ENCODE assay signal across 8 cellular contexts in genomic region chr12:27940756-27941402, GRCh38. TPM values are rescaled to one million over a fixed set of nuclear protein-coding genes. Genes with fewer than 3 reads are reported as not detected.
A peak's percentile ranks its signal among the peaks of the same experiment; 100 is the strongest.
DNase-seq lines count a peak whose midpoint lies in the region; ATAC-seq, FAIRE-seq and TF ChIP-seq lines count a peak whose summit lies in the region.

No MANE protein-coding gene starts in this region.

- no peaks in the 10 kb centered on the region for H4K20me1 ChIP-seq in HepG2 (ENCODE audit: insufficient read depth, low read length)

- peak; percentile 66; the same call in 1 of the 2 replicates for TF ChIP-seq RAD21 in HepG2 (CRISPR knock-in tag; IDR thresholded peaks at IDR 0.05)

- intact Hi-C loops in HepG2 (cut with micrococcal nuclease; ENCODE audit: unreplicated experiment): loop anchor here (1.0 to 10.0 kb wide), 3 partner anchors 96 to 719 kb away; no protein-coding TSS in a partner anchor

- POLR2A ChIA-PET in HepG2 (lab: Yijun Ruan, JAX): no interaction called here

- CTCF ChIA-PET in HepG2 (lab: Yijun Ruan, JAX; ENCODE audit: low intra/inter-chr PET ratio, low total read pairs): interaction anchor here (1.1 to 2.0 kb wide), 5 partner anchors 24 to 932 kb away, joined by 3 to 21 read pairs (median 4); no protein-coding TSS in a partner anchor

- peak overlapping the region; percentile 7 for H2AFZ ChIP-seq in HepG2 (ENCODE audit: low read length)

- in situ Hi-C loops in HepG2 (cut with HindIII; ENCODE audit: extremely low pct_ligation_motif_present, low pct_unique_long_range_greater_than_20kb): loop anchor here (10.0 kb wide), 1 partner anchor 206 kb away; no protein-coding TSS in a partner anchor

- H3K27ac ChIP-seq in HepG2 (ENCODE audit: extremely low read length, insufficient read depth, low read length): no peak overlapping the region

- no peak overlapping the region for H3K4me3 ChIP-seq in AG10803 (ENCODE audit: low read length)
- H3K4me3 ChIP-seq in choroid plexus epithelial cell (ENCODE audit: low read depth, low read length): no peak overlapping the region
- no peak overlapping the region for H3K4me3 ChIP-seq in HepG2 (replicated peaks in 1 of 3; ENCODE audit: insufficient read depth in 1 of 3, low read depth in 2 of 3, low read length in 3 of 3)

- no peaks in the 10 kb centered on the region for H3K27me3 ChIP-seq in HepG2 (ENCODE audit: control insufficient read depth in 1 of 2, insufficient read depth in 2 of 2, low read length in 2 of 2)

- no peaks in the 10 kb centered on the region for H3K36me3 ChIP-seq in HepG2 (replicated peaks in 1 of 2; ENCODE audit: control insufficient read depth in 1 of 2, insufficient read depth in 2 of 2, low read length in 2 of 2)

- no TSS peak for BruUV-seq in HepG2 (replicated peaks; lab: Mats Ljungman, UMichigan)

- ATAC-seq in GM18907 (IDR thresholded peaks at IDR 0.05; ENCODE audit: unreplicated experiment): peak; percentile 88
- ATAC-seq in HG03196 (IDR thresholded peaks at IDR 0.05; ENCODE audit: unreplicated experiment): peak; percentile 55
- ATAC-seq in HepG2: peak; percentile 88

- TF ChIP-seq EP300 in HepG2 (IDR thresholded peaks at IDR 0.05; ENCODE audit: low read depth in 2 of 2, low read length in 2 of 2) (no peak), HepG2 (CRISPR knock-in tag; IDR thresholded peaks at IDR 0.05; ENCODE audit: borderline replicate concordance) (no peak)

- H3K9me3 ChIP-seq in HepG2 (ENCODE audit: low read length): no peaks in the 10 kb centered on the region

- H3K79me2 ChIP-seq in HepG2 (ENCODE audit: insufficient read depth, low read length): no peaks in the 10 kb centered on the region

- TF ChIP-seq POLR2A in HepG2 (IDR thresholded peaks at IDR 0.05; ENCODE audit: insufficient read depth in 1 of 2, low read depth in 2 of 2, low read length in 2 of 2): no peak

- DNase-seq in AG10803 (ENCODE audit: low read depth) (peak; percentile 75), NCI-H446 treated with DMSO at 0.1 percent for 48 hours (lab: John Stamatoyannopoulos, UW) (peak; percentile 27), choroid plexus epithelial cell (ENCODE audit: low read depth) (peak; percentile 92), HepG2 (ENCODE audit: low spot score) (peak; percentile 65)
- DNase-seq in activated CD4-positive, alpha-beta T cell treated with anti-CD3 and anti-CD28 coated beads for 24 hours (ENCODE audit: low read depth in 2 of 2): peak; percentile 59 to 68
- peak; percentile 48 to 53 (median 51) for DNase-seq in stimulated activated CD4-positive, alpha-beta T cell treated with anti-CD3 and anti-CD28 coated beads, TNF-alpha, amount 100 ng/mL, for 48 hours (ENCODE audit: low read depth in 3 of 3)

- no peak overlapping the region for H3K9ac ChIP-seq in HepG2 (ENCODE audit: insufficient read depth, low read depth, low read length)

- H3K4me2 ChIP-seq in HepG2 (ENCODE audit: low read depth, low read length): peak overlapping the region; percentile 37; the same call in 1 of the 2 replicates

- TF ChIP-seq CTCF in AG10803 (conservative IDR thresholded peaks at IDR 0.05; ENCODE audit: low read length) (peak; percentile 97), choroid plexus epithelial cell (conservative IDR thresholded peaks at IDR 0.05; ENCODE audit: low read depth, low read length) (peak; percentile 96), HepG2 (CRISPR knock-in tag; IDR thresholded peaks at IDR 0.05) (peak; percentile 86)

- WGBS in HepG2 (ENCODE audit: low lambda C conversion rate): 17% methylated on average over 4 of the region's 4 CpGs

- H3K4me1 ChIP-seq in HepG2 (ENCODE audit: insufficient read depth, low read length): no peaks in the 10 kb centered on the region

- FAIRE-seq in HepG2 (lab: Jason Lieb, UNC): peak; percentile 74

TF ChIP-seq in HepG2, 621 proteins besides CTCF, POLR2A, EP300 and RAD21:
- no peak for TF ChIP-seq MAFF (IDR thresholded peaks at IDR 0.05; ENCODE audit: low read depth, low read length)
- 0 out of 2 replicates have a peak, but pooled peaks have one; percentile 22 for TF ChIP-seq GATAD2A (CRISPR knock-in tag; IDR thresholded peaks at IDR 0.05)
- peak; percentile 82 for TF ChIP-seq STAG1 (CRISPR knock-in tag; IDR thresholded peaks at IDR 0.05)
- TF ChIP-seq, protein P1, sequence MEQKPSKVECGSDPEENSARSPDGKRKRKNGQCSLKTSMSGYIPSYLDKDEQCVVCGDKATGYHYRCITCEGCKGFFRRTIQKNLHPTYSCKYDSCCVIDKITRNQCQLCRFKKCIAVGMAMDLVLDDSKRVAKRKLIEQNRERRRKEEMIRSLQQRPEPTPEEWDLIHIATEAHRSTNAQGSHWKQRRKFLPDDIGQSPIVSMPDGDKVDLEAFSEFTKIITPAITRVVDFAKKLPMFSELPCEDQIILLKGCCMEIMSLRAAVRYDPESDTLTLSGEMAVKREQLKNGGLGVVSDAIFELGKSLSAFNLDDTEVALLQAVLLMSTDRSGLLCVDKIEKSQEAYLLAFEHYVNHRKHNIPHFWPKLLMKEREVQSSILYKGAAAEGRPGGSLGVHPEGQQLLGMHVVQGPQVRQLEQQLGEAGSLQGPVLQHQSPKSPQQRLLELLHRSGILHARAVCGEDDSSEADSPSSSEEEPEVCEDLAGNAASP (CRISPR knock-in tag; IDR thresholded peaks at IDR 0.05; ENCODE audit: borderline replicate concordance): peak; percentile 29; the same call in 1 of the 2 replicates
- TF ChIP-seq WIZ (CRISPR knock-in tag; IDR thresholded peaks at IDR 0.05): no peak
- TF ChIP-seq ATM (IDR thresholded peaks at IDR 0.05; ENCODE audit: borderline replicate concordance): no peak
- TF ChIP-seq SMC3 (IDR thresholded peaks at IDR 0.05; ENCODE audit: low read length): peak; percentile 94
- TF ChIP-seq MIXL1 (CRISPR knock-in tag; IDR thresholded peaks at IDR 0.05): 0 out of 2 replicates have a peak, but pooled peaks have one; percentile 19
- TF ChIP-seq ZNF598 (CRISPR knock-in tag; IDR thresholded peaks at IDR 0.05; ENCODE audit: borderline replicate concordance): no peak
- TF ChIP-seq FOSL2 (CRISPR knock-in tag; IDR thresholded peaks at IDR 0.05): 0 out of 2 replicates have a peak, but pooled peaks have one; percentile 18
- TF ChIP-seq, protein P2, sequence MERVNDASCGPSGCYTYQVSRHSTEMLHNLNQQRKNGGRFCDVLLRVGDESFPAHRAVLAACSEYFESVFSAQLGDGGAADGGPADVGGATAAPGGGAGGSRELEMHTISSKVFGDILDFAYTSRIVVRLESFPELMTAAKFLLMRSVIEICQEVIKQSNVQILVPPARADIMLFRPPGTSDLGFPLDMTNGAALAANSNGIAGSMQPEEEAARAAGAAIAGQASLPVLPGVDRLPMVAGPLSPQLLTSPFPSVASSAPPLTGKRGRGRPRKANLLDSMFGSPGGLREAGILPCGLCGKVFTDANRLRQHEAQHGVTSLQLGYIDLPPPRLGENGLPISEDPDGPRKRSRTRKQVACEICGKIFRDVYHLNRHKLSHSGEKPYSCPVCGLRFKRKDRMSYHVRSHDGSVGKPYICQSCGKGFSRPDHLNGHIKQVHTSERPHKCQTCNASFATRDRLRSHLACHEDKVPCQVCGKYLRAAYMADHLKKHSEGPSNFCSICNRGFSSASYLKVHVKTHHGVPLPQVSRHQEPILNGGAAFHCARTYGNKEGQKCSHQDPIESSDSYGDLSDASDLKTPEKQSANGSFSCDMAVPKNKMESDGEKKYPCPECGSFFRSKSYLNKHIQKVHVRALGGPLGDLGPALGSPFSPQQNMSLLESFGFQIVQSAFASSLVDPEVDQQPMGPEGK (CRISPR knock-in tag; IDR thresholded peaks at IDR 0.05): no peak
TF ChIP-seq in HepG2: peak in this region for 6.

RNA-seq across cellular contexts. Expression of gene PTHLH, which starts 31.7 kb away (rescaled TPM):
- total RNA-seq in HepG2 (2016; rRNA removed; fragmentation: Illumina TruSeq; extraction: Trizol): not detected in 2 replicates
- total RNA-seq in HepG2 (2016; cell fraction: cytosol; rRNA removed; fragmentation: Illumina TruSeq; extraction: Trizol; ENCODE audit: low read depth): not detected in 2 replicates
- total RNA-seq in HepG2 (2016; cell fraction: insoluble cytoplasmic fraction; rRNA removed; fragmentation: Illumina TruSeq; extraction: Trizol): not detected in 2 replicates
- not detected in 2 replicates for total RNA-seq in HepG2 (2016; cell fraction: membrane; rRNA removed; fragmentation: Illumina TruSeq; extraction: Trizol)
- total RNA-seq in HepG2 (2016; cell fraction: nucleus; rRNA removed; fragmentation: Illumina TruSeq; extraction: Trizol): not detected in 2 replicates
- 0.22 and 0.31 TPM in 2 replicates for polyA plus RNA-seq in HepG2 (2011; rRNA removed)
- polyA plus RNA-seq in HepG2 (2011; cell fraction: cytosol; rRNA removed): 0.21 and 0.32 TPM in 2 replicates
- 0.16 and 0.19 TPM in 2 replicates for polyA plus RNA-seq in HepG2 (2011; cell fraction: nucleus; rRNA removed)
- 0.40 and 0.56 TPM in 2 replicates for polyA plus RNA-seq in HepG2 (2012)
- polyA plus RNA-seq in HepG2 (2016; cell fraction: cytosol; fragmentation: Illumina TruSeq; extraction: Trizol; ENCODE audit: low read depth): not detected in 2 replicates
- polyA plus RNA-seq in HepG2 (2016; cell fraction: insoluble cytoplasmic fraction; fragmentation: Illumina TruSeq; extraction: Trizol; ENCODE audit: low read depth): not detected in 2 replicates
- not detected in 2 replicates for polyA plus RNA-seq in HepG2 (2016; cell fraction: membrane; fragmentation: Illumina TruSeq; extraction: Trizol; ENCODE audit: low read depth)
- not detected in 2 replicates for polyA plus RNA-seq in HepG2 (2016; cell fraction: nucleus; fragmentation: Illumina TruSeq; extraction: Trizol; ENCODE audit: insufficient read depth, low read depth)
- not detected in 2 replicates for polyA minus RNA-seq in HepG2 (2011; rRNA and poly(A)+ RNA removed; ENCODE audit: low replicate concordance)
- polyA minus RNA-seq in HepG2 (2011; cell fraction: cytosol; rRNA and poly(A)+ RNA removed): not detected in 2 replicates
- polyA minus RNA-seq in HepG2 (2011; cell fraction: nucleus; rRNA and poly(A)+ RNA removed): 0.50 TPM in 1 of 2 replicates, not detected in the other

Comparison
In these comparisons a context has a peak if more than half of its experiments do, and no peak if none do; other contexts are left out.
1. DNase-seq: peak in every context shown above with its lines; median percentile 92 in choroid plexus epithelial cell; 75 in AG10803; 65 in HepG2; 64 in activated CD4-positive, alpha-beta T cell treated with anti-CD3 and anti-CD28 coated beads for 24 hours; 51 in stimulated activated CD4-positive, alpha-beta T cell treated with anti-CD3 and anti-CD28 coated beads, TNF-alpha, amount 100 ng/mL, for 48 hours; 27 in NCI-H446 treated with DMSO at 0.1 percent for 48 hours.